In the genomic region with DNA sequence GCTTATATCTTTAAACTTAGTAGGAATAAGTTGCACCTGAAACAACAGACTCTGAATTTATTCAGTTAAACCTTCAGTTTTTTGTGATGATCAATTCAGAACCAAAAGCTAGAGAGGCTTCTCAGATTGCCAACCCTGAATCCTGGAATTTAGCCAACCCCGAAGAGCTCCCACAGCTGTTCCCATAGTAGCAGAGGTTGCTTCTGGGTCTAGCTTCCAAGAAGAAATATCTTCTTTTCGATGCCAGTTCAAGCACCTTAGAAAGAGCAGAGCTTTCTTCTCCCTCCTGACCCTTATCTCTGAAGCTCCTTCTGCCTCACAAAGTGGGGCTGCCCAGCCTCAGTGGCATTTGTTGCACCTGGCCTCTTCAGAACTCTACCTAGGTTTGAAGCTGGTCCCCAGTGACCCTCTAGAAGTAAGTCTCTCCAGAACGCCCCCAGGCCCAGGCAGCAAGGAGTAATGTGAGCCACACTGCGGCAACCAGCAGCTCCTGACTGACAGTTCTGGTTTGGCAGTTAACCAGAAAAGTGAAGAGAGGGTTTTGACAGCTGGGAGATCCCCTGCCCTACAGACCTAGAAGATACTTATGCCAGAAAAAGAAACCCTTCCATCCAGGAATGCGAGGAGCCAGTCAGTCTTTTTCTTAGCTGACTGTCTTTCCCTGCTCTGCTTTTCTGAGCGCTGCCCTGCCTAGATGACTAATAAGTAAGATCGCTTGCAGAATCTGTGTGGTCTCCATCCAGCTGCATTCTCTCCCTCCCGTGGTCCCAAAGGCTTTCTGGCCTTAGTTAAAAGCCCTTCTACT, we compare ENCODE assay signal across 9 cellular contexts.
DNase-seq lines count a peak whose midpoint lies in the region; ATAC-seq, FAIRE-seq and TF ChIP-seq lines count a peak whose summit lies in the region.
"Had no signal": no experiment of that assay in that cellular context is flagged by ENCODE, and none has a peak within 500 bp of the region (broad histone marks: within the 10 kb centered on the region; RNA-seq: fewer than 3 reads in every experiment).

No MANE protein-coding gene starts in this region.

- H3K9me3 ChIP-seq in SK-N-SH, result no peaks in the 10 kb centered on the region
- no peaks in the 10 kb centered on the region for H3K9me3 ChIP-seq in keratinocyte (ENCODE audit: control insufficient read depth, low read depth, low read length)

- CTCF ChIA-PET in SK-N-SH (lab: Yijun Ruan, JAX), result interaction anchor here (0.8 to 3.3 kb wide), 12 partner anchors 20 to 690 kb away, joined by 3 to 16 read pairs (median 4); no protein-coding TSS in a partner anchor

- 9% methylated on average over 8 of the region's 8 CpGs for WGBS in SK-N-SH (ENCODE audit: low lambda C conversion rate)

- no peaks in the 10 kb centered on the region for H4K20me1 ChIP-seq in SK-N-SH (ENCODE audit: insufficient read depth)
- no peaks in the 10 kb centered on the region for H4K20me1 ChIP-seq in keratinocyte (ENCODE audit: control insufficient read depth, extremely low read depth, insufficient read depth, low read length)

- ATAC-seq in HG02642 (IDR thresholded peaks at IDR 0.05; ENCODE audit: poor library complexity, unreplicated experiment), result peak; percentile 54
- ATAC-seq in HG03469 (IDR thresholded peaks at IDR 0.05; ENCODE audit: unreplicated experiment), result no peak
- ATAC-seq: HepG2 had no signal

- POLR2A ChIA-PET in SK-N-SH (lab: Yijun Ruan, JAX), result no interaction called here

- no peak for TF ChIP-seq CTCF in SK-N-SH (IDR thresholded peaks at IDR 0.05)
- no peak for TF ChIP-seq CTCF in keratinocyte (optimal IDR thresholded peaks at IDR 0.05 in 1 of 3, IDR thresholded peaks at IDR 0.05 in 1 of 3, conservative IDR thresholded peaks at IDR 0.05 in 1 of 3; ENCODE audit: extremely low read depth in 1 of 3, insufficient read depth in 2 of 3, low read length in 3 of 3)

- H3K4me1 ChIP-seq in SK-N-SH (ENCODE audit: control insufficient read depth in 1 of 2, insufficient read depth in 2 of 2, low read depth in 1 of 2, low read length in 1 of 2) (peaks cover 5 to 29% of the 10 kb centered on the region in 2 experiments; a peak in 3 of 4 replicates), keratinocyte (ENCODE audit: control insufficient read depth, extremely low read depth, insufficient read depth, low read length) (peaks cover 8% of the 10 kb centered on the region)

- no peaks in the 10 kb centered on the region for H3K79me2 ChIP-seq in SK-N-SH (ENCODE audit: insufficient read depth)
- H3K79me2 ChIP-seq in keratinocyte (ENCODE audit: control insufficient read depth, insufficient read depth, low read length), result no peaks in the 10 kb centered on the region

- dilution Hi-C loops in keratinocyte (cut with MboI; ENCODE audit: extremely low pct_ligation_motif_present, low sequenced_read_pairs), result no loop called here

- H3K27me3 ChIP-seq in SK-N-SH (ENCODE audit: insufficient read depth) (no peaks in the 10 kb centered on the region), keratinocyte (ENCODE audit: control insufficient read depth, extremely low read depth, insufficient read depth, low read length) (no peaks in the 10 kb centered on the region)

- H3K9me2 ChIP-seq in SK-N-SH, result no peaks in the 10 kb centered on the region

- no peaks in the 10 kb centered on the region for H3K36me3 ChIP-seq in SK-N-SH (replicated peaks in 1 of 2; ENCODE audit: control insufficient read depth in 1 of 2, insufficient read depth in 2 of 2, low read length in 1 of 2)
- H3K36me3 ChIP-seq in keratinocyte (ENCODE audit: control insufficient read depth in 2 of 2, extremely low read depth in 1 of 2, insufficient read depth in 2 of 2, low read length in 2 of 2), result no peaks in the 10 kb centered on the region

- FAIRE-seq in keratinocyte (lab: Jason Lieb, UNC), result no peak
- FAIRE-seq: HepG2 had no signal

- H2AFZ ChIP-seq in SK-N-SH (ENCODE audit: low read depth) (peak overlapping the region; percentile 70; the same call in 1 of the 2 replicates), keratinocyte (ENCODE audit: control insufficient read depth, low read length) (no peak overlapping the region)

- no peaks in the 10 kb centered on the region for H3K9me1 ChIP-seq in keratinocyte (ENCODE audit: control insufficient read depth, extremely low read depth, insufficient read depth, low read length)

- H3K27ac ChIP-seq in SK-N-SH (ENCODE audit: low read depth in 2 of 2, low read length in 1 of 2) (peak overlapping the region; percentile 32 to 90; a peak in 3 of 4 replicates), keratinocyte (ENCODE audit: control insufficient read depth, insufficient read depth, low read length) (no peak overlapping the region)

- TF ChIP-seq RAD21 in SK-N-SH (IDR thresholded peaks at IDR 0.05; ENCODE audit: low read length), result no peak

- peak overlapping the region; percentile 82 for H3K4me2 ChIP-seq in SK-N-SH
- H3K4me2 ChIP-seq in keratinocyte (ENCODE audit: control insufficient read depth, extremely low read depth, insufficient read depth, low read depth, low read length), result peak overlapping the region; percentile 39

- H3F3A ChIP-seq in SK-N-SH (replicated peaks; ENCODE audit: insufficient read depth), result peaks cover 54% of the 10 kb centered on the region

- peak overlapping the region; percentile 12 to 32; a peak in 3 of 4 replicates for H3K4me3 ChIP-seq in SK-N-SH (ENCODE audit: low read depth in 2 of 2, low read length in 1 of 2)
- H3K4me3 ChIP-seq in keratinocyte (ENCODE audit: control insufficient read depth in 2 of 3, extremely low read depth in 1 of 3, insufficient read depth in 2 of 3, low read depth in 1 of 3, low read length in 3 of 3), result no peak overlapping the region

- H3K9ac ChIP-seq in SK-N-SH, result peak overlapping the region; percentile 36; the same call in 1 of the 2 replicates
- no peak overlapping the region for H3K9ac ChIP-seq in keratinocyte (ENCODE audit: control insufficient read depth, extremely low read depth, insufficient read depth, low read length)

- peak in 1 of 2 experiments; percentile 67; a peak in 1 of 4 replicates for TF ChIP-seq EP300 in SK-N-SH (IDR thresholded peaks at IDR 0.05; ENCODE audit: borderline replicate concordance in 1 of 2, low read depth in 1 of 2, low read length in 1 of 2)

- DNase-seq in Ammon's horn (ENCODE audit: low spot score) (peak; percentile 25), SK-N-SH (no peak), keratinocyte (ENCODE audit: low read depth, low spot score) (no peak), NCI-H1694 treated with DMSO at 0.1 percent for 48 hours (lab: John Stamatoyannopoulos, UW) (no peak), occipital lobe (lab: John Stamatoyannopoulos, UW) (no peak)
- DNase-seq in activated effector memory CD4-positive, alpha-beta T cell treated with anti-CD3 and anti-CD28 coated beads, Interleukin-2, amount 50 U/mL, for 16 hours, result no peak

TF ChIP-seq in SK-N-SH, 30 proteins besides CTCF, POLR2A, EP300 and RAD21 (continues in another document):
- peak; percentile 51; the same call in 1 of the 2 replicates for TF ChIP-seq FOSL2 (IDR thresholded peaks at IDR 0.05; ENCODE audit: borderline replicate concordance, low read depth)
- peak; percentile 62 for TF ChIP-seq JUND (IDR thresholded peaks at IDR 0.05)
- no peak for TF ChIP-seq YY1 (IDR thresholded peaks at IDR 0.05; ENCODE audit: low read depth)
- TF ChIP-seq MEF2A (IDR thresholded peaks at IDR 0.05; ENCODE audit: borderline replicate concordance, low read depth), result no peak
- peak; percentile 13; the same call in 1 of the 2 replicates for TF ChIP-seq SIN3A (IDR thresholded peaks at IDR 0.05; ENCODE audit: borderline replicate concordance, low read depth, low read length)
- TF ChIP-seq TEAD4 (IDR thresholded peaks at IDR 0.05; ENCODE audit: borderline replicate concordance, insufficient read depth), result peak; percentile 76
- TF ChIP-seq FOXJ3 (CRISPR knock-in tag; IDR thresholded peaks at IDR 0.05), result no peak
- TF ChIP-seq TAF1 (IDR thresholded peaks at IDR 0.05; ENCODE audit: borderline replicate concordance, low read depth, low read length), result no peak
- TF ChIP-seq SMC3 (IDR thresholded peaks at IDR 0.05; ENCODE audit: low read depth, low read length), result no peak
- no peak for TF ChIP-seq RCOR1 (IDR thresholded peaks at IDR 0.05; ENCODE audit: low read length)
- TF ChIP-seq GABPA (IDR thresholded peaks at IDR 0.05; ENCODE audit: low read depth), result no peak
- TF ChIP-seq TCF12 (IDR thresholded peaks at IDR 0.05), result peak; percentile 78
- TF ChIP-seq ELF1 (IDR thresholded peaks at IDR 0.05), result no peak
- no peak for TF ChIP-seq GATA2 (CRISPR knock-in tag; IDR thresholded peaks at IDR 0.05)
- no peak for TF ChIP-seq RXRA (IDR thresholded peaks at IDR 0.05; ENCODE audit: borderline replicate concordance, low read depth)
- peak; percentile 81 for TF ChIP-seq NFIC (IDR thresholded peaks at IDR 0.05; ENCODE audit: borderline replicate concordance)
- no peak for TF ChIP-seq FOXM1 (IDR thresholded peaks at IDR 0.05; ENCODE audit: low read depth)
- TF ChIP-seq, protein P1, sequence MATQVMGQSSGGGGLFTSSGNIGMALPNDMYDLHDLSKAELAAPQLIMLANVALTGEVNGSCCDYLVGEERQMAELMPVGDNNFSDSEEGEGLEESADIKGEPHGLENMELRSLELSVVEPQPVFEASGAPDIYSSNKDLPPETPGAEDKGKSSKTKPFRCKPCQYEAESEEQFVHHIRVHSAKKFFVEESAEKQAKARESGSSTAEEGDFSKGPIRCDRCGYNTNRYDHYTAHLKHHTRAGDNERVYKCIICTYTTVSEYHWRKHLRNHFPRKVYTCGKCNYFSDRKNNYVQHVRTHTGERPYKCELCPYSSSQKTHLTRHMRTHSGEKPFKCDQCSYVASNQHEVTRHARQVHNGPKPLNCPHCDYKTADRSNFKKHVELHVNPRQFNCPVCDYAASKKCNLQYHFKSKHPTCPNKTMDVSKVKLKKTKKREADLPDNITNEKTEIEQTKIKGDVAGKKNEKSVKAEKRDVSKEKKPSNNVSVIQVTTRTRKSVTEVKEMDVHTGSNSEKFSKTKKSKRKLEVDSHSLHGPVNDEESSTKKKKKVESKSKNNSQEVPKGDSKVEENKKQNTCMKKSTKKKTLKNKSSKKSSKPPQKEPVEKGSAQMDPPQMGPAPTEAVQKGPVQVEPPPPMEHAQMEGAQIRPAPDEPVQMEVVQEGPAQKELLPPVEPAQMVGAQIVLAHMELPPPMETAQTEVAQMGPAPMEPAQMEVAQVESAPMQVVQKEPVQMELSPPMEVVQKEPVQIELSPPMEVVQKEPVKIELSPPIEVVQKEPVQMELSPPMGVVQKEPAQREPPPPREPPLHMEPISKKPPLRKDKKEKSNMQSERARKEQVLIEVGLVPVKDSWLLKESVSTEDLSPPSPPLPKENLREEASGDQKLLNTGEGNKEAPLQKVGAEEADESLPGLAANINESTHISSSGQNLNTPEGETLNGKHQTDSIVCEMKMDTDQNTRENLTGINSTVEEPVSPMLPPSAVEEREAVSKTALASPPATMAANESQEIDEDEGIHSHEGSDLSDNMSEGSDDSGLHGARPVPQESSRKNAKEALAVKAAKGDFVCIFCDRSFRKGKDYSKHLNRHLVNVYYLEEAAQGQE (IDR thresholded peaks at IDR 0.05; ENCODE audit: low read depth, low read length), result no peak; the same call in 1 of the 2 replicates

Comparison
In these comparisons a context has a peak if more than half of its experiments do, and no peak if none do; other contexts are left out.
1. H3K4me3 ChIP-seq: peak in SK-N-SH (2 of 2); none in keratinocyte (0 of 3).